In genomic region chr4:173046818-173047217, GRCh38 we compare ENCODE assay signal across 16 cellular contexts.
DNase-seq lines count a peak whose midpoint lies in the region; ATAC-seq and TF ChIP-seq lines count a peak whose summit lies in the region.
"Had no signal": no experiment of that assay in that cellular context is flagged by ENCODE, and none has a peak within 500 bp of the region (broad histone marks: within the 10 kb centered on the region; RNA-seq: fewer than 3 reads in every experiment).

No MANE protein-coding gene starts in this region.

- DNase-seq in A172 (ENCODE audit: low spot score): peak; percentile 14
- DNase-seq in NCI-H774 (lab: John Stamatoyannopoulos, UW): peak; percentile 12
- DNase-seq in iris pigment epithelial cell (ENCODE audit: low read depth): peak; percentile 9
- no peak for DNase-seq in GM13976 (ENCODE audit: low spot score)
- DNase-seq in stimulated activated CD4-positive, alpha-beta T cell treated with anti-CD3 and anti-CD28 coated beads, Interleukin-1b, Interleukin-23, amount 100 ng/mL, for 48 hours: no peak
- DNase-seq in EL: no peak
- DNase-seq: activated naive CD8-positive, alpha-beta T cell treated with anti-CD3 and anti-CD28 coated beads for 36 hours; activated T-cell treated with anti-CD3 and anti-CD28 coated beads for 4 hours; central memory CD4-positive, alpha-beta T cell; head of caudate nucleus; left cardiac atrium; naive thymus-derived CD4-positive, alpha-beta T cell; stimulated activated CD8-positive, alpha-beta memory T cell treated with anti-CD3 and anti-CD28 coated beads, Interleukin-4, amount 100 ng/mL, for 48 hours had no signal

- in situ Hi-C loops in GM13976 (cut with MboI; ENCODE audit: low sequenced_read_pairs, unreplicated experiment): no loop called here

- no peak for ATAC-seq in GM18870 (IDR thresholded peaks at IDR 0.05; ENCODE audit: unreplicated experiment)
- ATAC-seq: activated CD4-positive, CD25-positive, alpha-beta regulatory T cell treated with anti-CD3 and anti-CD28 coated beads, Interleukin-2, amount 50 U/mL, for 24 hours; left cardiac atrium; naive thymus-derived CD4-positive, alpha-beta T cell had no signal

- TF ChIP-seq CTCF in GM13976 (IDR thresholded peaks at IDR 0.05; ENCODE audit: borderline replicate concordance, control extremely low read depth, extremely low read depth, insufficient read depth, missing control alignments): no peak

- TF ChIP-seq EP300 in Ishikawa (IDR thresholded peaks at IDR 0.05; ENCODE audit: borderline replicate concordance): peak; percentile 90

- TF ChIP-seq RAD21 in Ishikawa (IDR thresholded peaks at IDR 0.05; ENCODE audit: low read depth): peak; percentile 10; the same call in 1 of the 2 replicates

TF ChIP-seq in Ishikawa, 13 proteins besides CTCF, POLR2A, EP300 and RAD21:
- TF ChIP-seq MAX (IDR thresholded peaks at IDR 0.05) (peak; percentile 82), FOXM1 (IDR thresholded peaks at IDR 0.05; ENCODE audit: borderline replicate concordance, low read depth) (peak; percentile 44; the same call in 1 of the 2 replicates), CEBPB (IDR thresholded peaks at IDR 0.05) (0 out of 2 replicates have a peak, but pooled peaks have one; percentile 21), EGR1 (IDR thresholded peaks at IDR 0.05) (no peak), USF1 (IDR thresholded peaks at IDR 0.05) (no peak), CREB1 (IDR thresholded peaks at IDR 0.05; ENCODE audit: low read depth) (no peak), REST (IDR thresholded peaks at IDR 0.05; ENCODE audit: low read depth) (no peak), YY1 (IDR thresholded peaks at IDR 0.05; ENCODE audit: low read depth) (peak; percentile 73; the same call in 1 of the 2 replicates), NFIC (IDR thresholded peaks at IDR 0.05) (peak; percentile 74), TCF12 (IDR thresholded peaks at IDR 0.05; ENCODE audit: low read depth) (peak; percentile 88), TEAD4 (IDR thresholded peaks at IDR 0.05) (peak; percentile 84)

Comparison
In these comparisons a context has a peak if more than half of its experiments do, and no peak if none do; other contexts are left out.
1. DNase-seq: peak in A172 (single experiment), NCI-H774 (single experiment) and iris pigment epithelial cell (single experiment); none in GM13976 (single experiment), stimulated activated CD4-positive, alpha-beta T cell treated with anti-CD3 and anti-CD28 coated beads, Interleukin-1b, Interleukin-23, amount 100 ng/mL, for 48 hours (single experiment) and EL (single experiment).